20 cellular contexts compared by ENCODE assay signal in genomic region chr4:107937040-107937439, GRCh38. TPM values are rescaled to one million over a fixed set of nuclear protein-coding genes. Genes with fewer than 3 reads are reported as not detected.
A peak's percentile ranks its signal among the peaks of the same experiment; 100 is the strongest.
DNase-seq lines count a peak whose midpoint lies in the region; ATAC-seq lines count a peak whose summit lies in the region.
"Had no signal": no experiment of that assay in that cellular context is flagged by ENCODE, and none has a peak within 500 bp of the region (broad histone marks: within the 10 kb centered on the region; RNA-seq: fewer than 3 reads in every experiment).

No MANE protein-coding gene starts in this region.

- H3K27me3 Mint-ChIP-seq in activated T-cell treated with anti-CD3 and anti-CD28 coated beads, Interleukin-2, amount 50 U/mL, for 72 hours (ENCODE audit: low read depth), result no peaks in the 10 kb centered on the region
- no peaks in the 10 kb centered on the region for H3K27me3 Mint-ChIP-seq in activated T-cell treated with anti-CD3 and anti-CD28 coated beads, Interleukin-2, amount 50 U/mL, for 4 hours (ENCODE audit: low read depth)
- H3K27me3 Mint-ChIP-seq in IgD-negative memory B cell, result no peaks in the 10 kb centered on the region
- H3K27me3 Mint-ChIP-seq in stimulated activated memory B cell treated with anti-CD40 and anti-IgM and Interleukin-4, amounts not matched to agents 10 μg/mL and 1 μg/mL and 100 μg/mL, for 72 hours, result no peaks in the 10 kb centered on the region
- H3K27me3 Mint-ChIP-seq: activated CD4-positive, alpha-beta T cell treated with anti-CD3 and anti-CD28 coated beads for 36 hours; stimulated activated naive CD8-positive, alpha-beta T cell treated with anti-CD3 and anti-CD28 coated beads, Interleukin-15, Interleukin-2, amounts not matched to agents 100 ng/mL and 50 ng/mL, for 24 hours had no signal

- peak overlapping the region; percentile 71 for H3K27ac Mint-ChIP-seq in activated T-cell treated with anti-CD3 and anti-CD28 coated beads, Interleukin-2, amount 50 U/mL, for 72 hours
- peak overlapping the region; percentile 27 to 69 (median 58) for H3K27ac Mint-ChIP-seq in IgD-negative memory B cell
- peak overlapping the region; percentile 74 for H3K27ac Mint-ChIP-seq in stimulated activated memory B cell treated with anti-CD40 and anti-IgM and Interleukin-4, amounts not matched to agents 10 μg/mL and 1 μg/mL and 100 μg/mL, for 72 hours
- H3K27ac Mint-ChIP-seq: activated CD4-positive, alpha-beta T cell treated with anti-CD3 and anti-CD28 coated beads for 36 hours; activated naive CD4-positive, alpha-beta T cell treated with anti-CD3 and anti-CD28 coated beads, Interleukin-2, amount 50 U/mL, for 72 hours; stimulated activated naive CD8-positive, alpha-beta T cell treated with anti-CD3 and anti-CD28 coated beads, Interleukin-15, Interleukin-2, amounts not matched to agents 100 ng/mL and 50 ng/mL, for 24 hours; type B pancreatic cell had no signal

- H3K36me3 Mint-ChIP-seq in activated T-cell treated with anti-CD3 and anti-CD28 coated beads, Interleukin-2, amount 50 U/mL, for 72 hours (ENCODE audit: insufficient read depth in 2 of 2), result peaks cover 4 to 5% of the 10 kb centered on the region in 2 donors
- peaks cover 4% of the 10 kb centered on the region for H3K36me3 Mint-ChIP-seq in activated T-cell treated with anti-CD3 and anti-CD28 coated beads, Interleukin-2, amount 50 U/mL, for 4 hours (ENCODE audit: insufficient read depth)
- H3K36me3 Mint-ChIP-seq in IgD-negative memory B cell, result peaks cover 4% of the 10 kb centered on the region
- H3K36me3 Mint-ChIP-seq in stimulated activated memory B cell treated with anti-CD40 and anti-IgM and Interleukin-4, amounts not matched to agents 10 μg/mL and 1 μg/mL and 100 μg/mL, for 72 hours, result peaks cover 8% of the 10 kb centered on the region

- H3K9me3 Mint-ChIP-seq in activated T-cell treated with anti-CD3 and anti-CD28 coated beads, Interleukin-2, amount 50 U/mL, for 72 hours, result no peaks in the 10 kb centered on the region
- H3K9me3 Mint-ChIP-seq in activated T-cell treated with anti-CD3 and anti-CD28 coated beads, Interleukin-2, amount 50 U/mL, for 4 hours, result no peaks in the 10 kb centered on the region
- no peaks in the 10 kb centered on the region for H3K9me3 Mint-ChIP-seq in IgD-negative memory B cell
- no peaks in the 10 kb centered on the region for H3K9me3 Mint-ChIP-seq in stimulated activated memory B cell treated with anti-CD40 and anti-IgM and Interleukin-4, amounts not matched to agents 10 μg/mL and 1 μg/mL and 100 μg/mL, for 72 hours
- H3K9me3 Mint-ChIP-seq: activated naive CD4-positive, alpha-beta T cell treated with anti-CD3 and anti-CD28 coated beads, Interleukin-2, amount 50 U/mL, for 72 hours; stimulated activated naive CD8-positive, alpha-beta T cell treated with anti-CD3 and anti-CD28 coated beads, Interleukin-15, Interleukin-2, amounts not matched to agents 100 ng/mL and 50 ng/mL, for 24 hours had no signal

- DNase-seq in activated T-cell treated with anti-CD3 and anti-CD28 coated beads, Interleukin-2, amount 50 U/mL, for 72 hours, result no peak
- DNase-seq in activated T-cell treated with anti-CD3 and anti-CD28 coated beads, Interleukin-2, amount 50 U/mL, for 4 hours, result no peak
- no peak for DNase-seq in islet precursor cell
- no peak for DNase-seq in cardiac septum (ENCODE audit: low spot score)
- DNase-seq: activated CD4-positive, alpha-beta T cell treated with anti-CD3 and anti-CD28 coated beads for 36 hours; activated T-cell treated with anti-CD3 and anti-CD28 coated beads, Interleukin-2, amount 50 U/mL, for 1 hour; C1 segment of cervical spinal cord; DMS 273 treated with DMSO at 0.1 percent for 48 hours; GF-D8; NCI-H82; ovary; right lobe of liver; T-helper 9 cell had no signal

- H3K4me1 Mint-ChIP-seq in activated T-cell treated with anti-CD3 and anti-CD28 coated beads, Interleukin-2, amount 50 U/mL, for 72 hours (ENCODE audit: low read depth), result peaks cover 27% of the 10 kb centered on the region
- peaks cover 22% of the 10 kb centered on the region for H3K4me1 Mint-ChIP-seq in activated T-cell treated with anti-CD3 and anti-CD28 coated beads, Interleukin-2, amount 50 U/mL, for 4 hours (ENCODE audit: low read depth)
- peaks cover 30 to 43% (median 41%) of the 10 kb centered on the region in 3 donors for H3K4me1 Mint-ChIP-seq in IgD-negative memory B cell
- H3K4me1 Mint-ChIP-seq in stimulated activated memory B cell treated with anti-CD40 and anti-IgM and Interleukin-4, amounts not matched to agents 10 μg/mL and 1 μg/mL and 100 μg/mL, for 72 hours, result peaks cover 56% of the 10 kb centered on the region

- intact Hi-C loops in cardiac septum (cut with DNase I), result no loop called here

- ATAC-seq in activated T-cell treated with anti-CD3 and anti-CD28 coated beads, Interleukin-2, amount 50 U/mL, for 72 hours (replicated peaks in 1 of 2), result no peak
- ATAC-seq in activated T-cell treated with anti-CD3 and anti-CD28 coated beads, Interleukin-2, amount 50 U/mL, for 4 hours, result no peak
- peak; percentile 47 for ATAC-seq in GM21367 (IDR thresholded peaks at IDR 0.05; ENCODE audit: unreplicated experiment)
- ATAC-seq in stimulated activated memory B cell treated with anti-CD40 and anti-IgM and Interleukin-4, amounts not matched to agents 10 μg/mL and 1 μg/mL and 100 μg/mL, for 72 hours, result no peak
- ATAC-seq in GM19023 (IDR thresholded peaks at IDR 0.05; ENCODE audit: unreplicated experiment), result no peak
- ATAC-seq: activated CD4-positive, alpha-beta T cell treated with anti-CD3 and anti-CD28 coated beads for 36 hours; activated naive CD4-positive, alpha-beta T cell treated with anti-CD3 and anti-CD28 coated beads, Interleukin-2, amount 50 U/mL, for 72 hours; right lobe of liver had no signal

- peak overlapping the region in 1 of 2 donors; percentile 64 for H3K4me3 Mint-ChIP-seq in activated T-cell treated with anti-CD3 and anti-CD28 coated beads, Interleukin-2, amount 50 U/mL, for 72 hours
- H3K4me3 Mint-ChIP-seq in activated T-cell treated with anti-CD3 and anti-CD28 coated beads, Interleukin-2, amount 50 U/mL, for 4 hours, result no peak overlapping the region
- H3K4me3 Mint-ChIP-seq in IgD-negative memory B cell, result peak overlapping the region in 3 of 4 donors; percentile 32 to 76 (median 64)
- H3K4me3 Mint-ChIP-seq in stimulated activated memory B cell treated with anti-CD40 and anti-IgM and Interleukin-4, amounts not matched to agents 10 μg/mL and 1 μg/mL and 100 μg/mL, for 72 hours, result peak overlapping the region; percentile 69
- H3K4me3 Mint-ChIP-seq: activated CD4-positive, alpha-beta T cell treated with anti-CD3 and anti-CD28 coated beads for 36 hours; stimulated activated naive CD8-positive, alpha-beta T cell treated with anti-CD3 and anti-CD28 coated beads, Interleukin-15, Interleukin-2, amounts not matched to agents 100 ng/mL and 50 ng/mL, for 24 hours; type B pancreatic cell had no signal

RNA-seq across cellular contexts. Expression of gene CYP2U1, which starts 5.7 kb away (rescaled TPM):
- total RNA-seq in activated T-cell treated with anti-CD3 and anti-CD28 coated beads, Interleukin-2, amount 50 U/mL, for 72 hours, result 1 to 10 TPM; 2.2 to 2.8 TPM
- total RNA-seq in activated T-cell treated with anti-CD3 and anti-CD28 coated beads, Interleukin-2, amount 50 U/mL, for 4 hours, result 1 to 10 TPM; 1.3 to 2.2 (median 2.0) TPM
- 9.8 TPM for polyA plus RNA-seq in IgD-negative memory B cell
- 10.8 TPM for total RNA-seq in cardiac septum

RNA-seq across cellular contexts. Expression of gene HADH, which starts 52.6 kb away (rescaled TPM):
- 10 to 100 TPM; 35.7 to 45.7 TPM for total RNA-seq in activated T-cell treated with anti-CD3 and anti-CD28 coated beads, Interleukin-2, amount 50 U/mL, for 72 hours
- 10 to 100 TPM; 21.1 to 26.4 (median 22.5) TPM for total RNA-seq in activated T-cell treated with anti-CD3 and anti-CD28 coated beads, Interleukin-2, amount 50 U/mL, for 4 hours
- 49.4 TPM for polyA plus RNA-seq in IgD-negative memory B cell
- total RNA-seq in cardiac septum, result 121 TPM
